In genomic region chr2:233482616-233483015, GRCh38 we compare ENCODE assay signal across 20 cellular contexts.
A peak's percentile ranks its signal among the peaks of the same experiment; 100 is the strongest.
DNase-seq lines count a peak whose midpoint lies in the region; ATAC-seq and TF ChIP-seq lines count a peak whose summit lies in the region.
"Had no signal": no experiment of that assay in that cellular context is flagged by ENCODE, and none has a peak within 500 bp of the region (broad histone marks: within the 10 kb centered on the region; RNA-seq: fewer than 3 reads in every experiment).

No MANE protein-coding gene starts in this region.

- peak; percentile 35 for DNase-seq in activated CD8-positive, alpha-beta memory T cell treated with anti-CD3 and anti-CD28 coated beads, Interleukin-2, amount 10 ng/mL, durations not matched to agents 7 days and 5 days
- no peak for DNase-seq in activated CD8-positive, alpha-beta memory T cell treated with anti-CD3 and anti-CD28 coated beads for 24 hours
- no peak for DNase-seq in naive B cell
- DNase-seq in tibial artery: no peak
- no peak for DNase-seq in A172 (ENCODE audit: low spot score)
- DNase-seq in BE2C: no peak
- DNase-seq in left ventricle myocardium superior: no peak
- DNase-seq: 8988T; anterior cingulate cortex; heart left ventricle; NCI-H1694; NCI-H524; NK-92 treated with Interleukin-12 subunit alpha and Interleukin-12 subunit beta, amount 100 ng/mL, for 24 hours; SJCRH30 had no signal

- no peak overlapping the region for H3K4me3 ChIP-seq in esophagus (ENCODE audit: low read depth in 1 of 2, low read length in 2 of 2)
- H3K4me3 ChIP-seq in tibial artery: no peak overlapping the region
- no peak overlapping the region for H3K4me3 ChIP-seq in BE2C (ENCODE audit: low read depth, low read length)
- H3K4me3 ChIP-seq: cardiac muscle cell, heart left ventricle, right lobe of liver, SJCRH30 had no signal

- H3K27me3 ChIP-seq in esophagus (ENCODE audit: control insufficient read depth in 1 of 2, insufficient read depth in 2 of 2, low read length in 2 of 2) (no peaks in the 10 kb centered on the region), tibial artery (no peaks in the 10 kb centered on the region), BE2C (no peaks in the 10 kb centered on the region)
- H3K27me3 ChIP-seq: cardiac muscle cell, heart left ventricle, right lobe of liver, SJCRH30 had no signal

- H3K9me3 Mint-ChIP-seq in activated CD8-positive, alpha-beta memory T cell treated with anti-CD3 and anti-CD28 coated beads, Interleukin-2, amount 10 ng/mL, durations not matched to agents 7 days and 5 days (ENCODE audit: low read depth): no peaks in the 10 kb centered on the region
- H3K9me3 Mint-ChIP-seq in naive B cell: no peaks in the 10 kb centered on the region
- H3K9me3 Mint-ChIP-seq: activated naive CD4-positive, alpha-beta T cell treated with anti-CD3 and anti-CD28 coated beads, Interleukin-2, amount 50 U/mL, for 72 hours; natural killer cell treated with Interleukin-12 subunit alpha and Interleukin-12 subunit beta and Interleukin-15 and Interleukin-18, amount 100 ng/mL, for 72 hours had no signal

- no peaks in the 10 kb centered on the region for H3K36me3 Mint-ChIP-seq in activated CD8-positive, alpha-beta memory T cell treated with anti-CD3 and anti-CD28 coated beads, Interleukin-2, amount 10 ng/mL, durations not matched to agents 7 days and 5 days
- peaks cover 0 to 9% of the 10 kb centered on the region in 2 donors for H3K36me3 Mint-ChIP-seq in naive B cell
- H3K36me3 Mint-ChIP-seq: activated naive CD4-positive, alpha-beta T cell treated with anti-CD3 and anti-CD28 coated beads, Interleukin-2, amount 50 U/mL, for 72 hours; natural killer cell treated with Interleukin-12 subunit alpha and Interleukin-12 subunit beta and Interleukin-15 and Interleukin-18, amount 100 ng/mL, for 72 hours had no signal

- H3K36me3 ChIP-seq in esophagus (ENCODE audit: control insufficient read depth in 2 of 2, insufficient read depth in 2 of 2, low read length in 1 of 2): peaks cover 7 to 18% of the 10 kb centered on the region in 2 donors
- peaks cover 17 to 59% (median 57%) of the 10 kb centered on the region in 3 donors for H3K36me3 ChIP-seq in tibial artery
- peaks cover 3% of the 10 kb centered on the region; the same call in 1 of the 2 replicates for H3K36me3 ChIP-seq in BE2C

- H3K27ac Mint-ChIP-seq in activated CD8-positive, alpha-beta memory T cell treated with anti-CD3 and anti-CD28 coated beads, Interleukin-2, amount 10 ng/mL, durations not matched to agents 7 days and 5 days: no peak overlapping the region
- peak overlapping the region in 4 of 6 donors; percentile 43 to 87 (median 68) for H3K27ac Mint-ChIP-seq in naive B cell
- H3K27ac Mint-ChIP-seq: natural killer cell treated with Interleukin-12 subunit alpha and Interleukin-12 subunit beta and Interleukin-15 and Interleukin-18, amount 100 ng/mL, for 72 hours had no signal

- CTCF ChIA-PET in activated CD8-positive, alpha-beta memory T cell treated with anti-CD3 and anti-CD28 coated beads, Interleukin-2, amount 10 ng/mL, durations not matched to agents 7 days and 5 days (lab: Charles Lee): no interaction called here

- H3K27ac ChIP-seq in esophagus (ENCODE audit: low read depth in 2 of 2, low read length in 1 of 2): peak overlapping the region; percentile 79 to 80
- H3K27ac ChIP-seq in tibial artery: peak overlapping the region; percentile 63 to 68
- H3K27ac ChIP-seq: cardiac muscle cell, parathyroid adenoma, right lobe of liver, SJCRH30 had no signal

- H3K4me1 Mint-ChIP-seq in activated CD8-positive, alpha-beta memory T cell treated with anti-CD3 and anti-CD28 coated beads, Interleukin-2, amount 10 ng/mL, durations not matched to agents 7 days and 5 days: no peaks in the 10 kb centered on the region
- H3K4me1 Mint-ChIP-seq in naive B cell: peaks cover 13 to 20% (median 15%) of the 10 kb centered on the region in 3 donors

- peaks cover 3 to 10% of the 10 kb centered on the region in 2 donors for H3K4me1 ChIP-seq in esophagus (ENCODE audit: control insufficient read depth in 2 of 2, insufficient read depth in 2 of 2, low read length in 1 of 2)
- peaks cover 0 to 60% (median 36%) of the 10 kb centered on the region in 4 donors for H3K4me1 ChIP-seq in tibial artery
- peaks cover 13% of the 10 kb centered on the region for H3K4me1 ChIP-seq in BE2C
- H3K4me1 ChIP-seq: parathyroid adenoma, right lobe of liver had no signal

- intact Hi-C loops in tibial artery (cut with DNase I; ENCODE audit: low total_unique reads) (loop anchor here (10.0 kb wide), 1 partner anchor 82 kb away; the partner anchor contains the start of gene USP40), left ventricle myocardium superior (cut with micrococcal nuclease) (no loop called here)

- TF ChIP-seq CTCF in tibial artery (IDR thresholded peaks at IDR 0.05) (no peak), BE2C (IDR thresholded peaks at IDR 0.05; ENCODE audit: low read depth, low read length) (no peak)

- H3K9me3 ChIP-seq in esophagus (ENCODE audit: control insufficient read depth in 2 of 2, insufficient read depth in 1 of 2, low read depth in 1 of 2, low read length in 1 of 2) (no peaks in the 10 kb centered on the region), tibial artery (no peaks in the 10 kb centered on the region), BE2C (no peaks in the 10 kb centered on the region)
- H3K9me3 ChIP-seq: heart left ventricle, right lobe of liver, SJCRH30 had no signal

- H3K27me3 Mint-ChIP-seq in activated CD8-positive, alpha-beta memory T cell treated with anti-CD3 and anti-CD28 coated beads, Interleukin-2, amount 10 ng/mL, durations not matched to agents 7 days and 5 days: no peaks in the 10 kb centered on the region
- H3K27me3 Mint-ChIP-seq in naive B cell: no peaks in the 10 kb centered on the region
- H3K27me3 Mint-ChIP-seq: natural killer cell treated with Interleukin-12 subunit alpha and Interleukin-12 subunit beta and Interleukin-15 and Interleukin-18, amount 100 ng/mL, for 72 hours had no signal

- ATAC-seq in activated CD8-positive, alpha-beta memory T cell treated with anti-CD3 and anti-CD28 coated beads, Interleukin-2, amount 10 ng/mL, durations not matched to agents 7 days and 5 days: no peak
- ATAC-seq in naive B cell (ENCODE audit: low read depth in 2 of 2) (no peak), left ventricle myocardium superior (no peak)
- ATAC-seq: activated naive CD4-positive, alpha-beta T cell treated with anti-CD3 and anti-CD28 coated beads, Interleukin-2, amount 50 U/mL, for 72 hours; heart left ventricle; natural killer cell treated with Interleukin-12 subunit alpha and Interleukin-12 subunit beta and Interleukin-15 and Interleukin-18, amount 100 ng/mL, for 72 hours had no signal

- H3K4me3 Mint-ChIP-seq in activated CD8-positive, alpha-beta memory T cell treated with anti-CD3 and anti-CD28 coated beads, Interleukin-2, amount 10 ng/mL, durations not matched to agents 7 days and 5 days: no peak overlapping the region
- peak overlapping the region in 2 of 8 donors; percentile 16 to 41 for H3K4me3 Mint-ChIP-seq in naive B cell
- H3K4me3 Mint-ChIP-seq: natural killer cell treated with Interleukin-12 subunit alpha and Interleukin-12 subunit beta and Interleukin-15 and Interleukin-18, amount 100 ng/mL, for 72 hours had no signal

- WGBS in esophagus, 2 donors: 56 to 62% methylated on average over 5 of the region's 5 CpGs
